8 cellular contexts compared by ENCODE assay signal in the genomic region with DNA sequence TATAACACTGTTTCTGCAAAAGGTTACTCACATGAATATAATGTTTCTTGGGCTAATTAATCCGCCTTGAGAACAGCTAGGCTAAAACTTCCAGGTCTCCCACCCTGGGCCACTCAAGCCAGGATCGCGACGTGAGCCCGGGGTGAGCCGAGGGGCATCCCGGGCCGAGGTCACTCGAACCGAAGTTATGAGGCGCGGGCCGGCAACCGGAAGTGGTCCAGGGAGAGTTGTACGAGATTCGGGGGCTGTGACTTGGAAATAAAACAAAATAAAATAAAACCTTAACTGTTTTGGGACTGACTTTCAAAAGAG. TPM values are rescaled to one million over a fixed set of nuclear protein-coding genes. Genes with fewer than 3 reads are reported as not detected.
DNase-seq lines count a peak whose midpoint lies in the region; ATAC-seq, FAIRE-seq and TF ChIP-seq lines count a peak whose summit lies in the region.

No MANE protein-coding gene starts in this region.

- TF ChIP-seq POLR2A in GM12878 (IDR thresholded peaks at IDR 0.05; ENCODE audit: low read depth, low read length) (no peak), lower leg skin (IDR thresholded peaks at IDR 0.05) (no peak), upper lobe of left lung (IDR thresholded peaks at IDR 0.05) (no peak)

- no peak for TF ChIP-seq CTCF in AG09309 (IDR thresholded peaks at IDR 0.05; ENCODE audit: control insufficient read depth, insufficient read depth, low read depth, low read length, missing control alignments)
- TF ChIP-seq CTCF in GM12878 (IDR thresholded peaks at IDR 0.05 in 2 of 3, conservative IDR thresholded peaks at IDR 0.05 in 1 of 3; ENCODE audit: control insufficient read depth in 2 of 3, extremely low read depth in 1 of 3, insufficient read depth in 1 of 3, low read depth in 3 of 3, low read length in 3 of 3), result no peak
- no peak for TF ChIP-seq CTCF in lower leg skin (IDR thresholded peaks at IDR 0.05)
- no peak for TF ChIP-seq CTCF in upper lobe of left lung (IDR thresholded peaks at IDR 0.05)
- TF ChIP-seq CTCF in GM10266 (IDR thresholded peaks at IDR 0.05; ENCODE audit: control insufficient read depth, insufficient read depth, low read depth, missing control alignments), result no peak

- no peaks in the 10 kb centered on the region for H4K20me1 ChIP-seq in GM12878 (ENCODE audit: control insufficient read depth, insufficient read depth)

- DNase-seq in AG09309 (ENCODE audit: low read depth) (no peak), GM12878 (ENCODE audit: low read depth, low spot score) (no peak), lower leg skin (ENCODE audit: low spot score in 2 of 2) (no peak), upper lobe of left lung (no peak), GM10266 (ENCODE audit: extremely low spot score) (no peak)
- no peak for DNase-seq in stimulated activated CD4-positive, alpha-beta T cell treated with anti-CD3 and anti-CD28 coated beads, Interleukin-2, amount 100 ng/mL, for 48 hours

- H3K27me3 ChIP-seq in GM12878 (replicated peaks in 1 of 2; ENCODE audit: control insufficient read depth in 2 of 2, insufficient read depth in 2 of 2, low read length in 1 of 2) (no peaks in the 10 kb centered on the region), upper lobe of left lung (no peaks in the 10 kb centered on the region)

- H3K27ac ChIP-seq in GM12878 (ENCODE audit: control insufficient read depth, insufficient read depth) (peak overlapping the region; percentile 84), upper lobe of left lung (peak overlapping the region; percentile 86 to 91 (median 88))

- H3K4me3 ChIP-seq in AG09309 (ENCODE audit: control insufficient read depth, low read depth, low read length), result peak overlapping the region; percentile 62
- H3K4me3 ChIP-seq in GM12878, result peak overlapping the region; percentile 72
- H3K4me3 ChIP-seq in lower leg skin (ENCODE audit: low read depth, poor library complexity, severe bottlenecking), result peak overlapping the region; percentile 40
- H3K4me3 ChIP-seq in upper lobe of left lung, result peak overlapping the region in 3 of 4 donors; percentile 60 to 67 (median 60)

- peaks cover 54% of the 10 kb centered on the region for H3K79me2 ChIP-seq in GM12878 (ENCODE audit: control insufficient read depth, insufficient read depth, low read length)

- TSS peak; percentile 73 for BruUV-seq in GM12878 (replicated peaks; lab: Mats Ljungman, UMichigan)

- peak overlapping the region; percentile 87 for H3K9ac ChIP-seq in GM12878 (ENCODE audit: control insufficient read depth, insufficient read depth, low read length)

- TF ChIP-seq RAD21 in GM12878 (IDR thresholded peaks at IDR 0.05; ENCODE audit: insufficient read depth, low read depth, low read length), result no peak

- intact Hi-C loops in GM12878 (cut with micrococcal nuclease; ENCODE audit: unreplicated experiment), result loop anchor here (5.0 kb wide), 2 partner anchors 43 to 147 kb away; a partner anchor contains a TSS
- intact Hi-C loops in lower leg skin (cut with DNase I; ENCODE audit: low total_unique reads), result no loop called here

- WGBS in GM12878 (ENCODE audit: insufficient coverage, insufficient replicate concordance, low lambda C conversion rate, missing lambda C conversion rate), result 51% methylated on average over 16 of the region's 16 CpGs
- WGBS in lower leg skin, 2 donors, result 0 to 43% methylated on average over 16 of the region's 16 CpGs
- 41% methylated on average over 16 of the region's 16 CpGs; no CpG with 5 or more reads in 1 of the 2 donors for WGBS in upper lobe of left lung, 2 donors

- SMC1A ChIA-PET in GM12878 (lab: Charles Lee; ENCODE audit: uncharacterized antibody, unreplicated experiment), result no interaction called here

- peak overlapping the region; percentile 55 for H2AFZ ChIP-seq in GM12878 (ENCODE audit: control insufficient read depth, low read depth, low read length)

- POLR2A ChIA-PET in GM12878 (lab: Charles Lee), result interaction anchor here (1.1 kb wide), 1 partner anchor 42 kb away, joined by 3 read pairs; no protein-coding TSS in a partner anchor

- no peaks in the 10 kb centered on the region for H3K9me3 ChIP-seq in GM12878 (replicated peaks; ENCODE audit: control insufficient read depth, insufficient read depth, low read length)
- no peaks in the 10 kb centered on the region for H3K9me3 ChIP-seq in upper lobe of left lung

- FAIRE-seq in GM12878 (lab: Jason Lieb, UNC), result no peak

- in situ Hi-C loops in GM12878 (cut with MboI), result no loop called here

- H3K36me3 ChIP-seq in GM12878 (ENCODE audit: control insufficient read depth in 2 of 2, insufficient read depth in 2 of 2, low read length in 1 of 2) (no peaks in the 10 kb centered on the region; a peak in 3 of 4 replicates), upper lobe of left lung (no peaks in the 10 kb centered on the region)

- 0 out of 2 replicates have a peak overlapping the region, but pooled peaks have one; percentile 25 for H3K4me2 ChIP-seq in GM12878 (ENCODE audit: control insufficient read depth, insufficient read depth)

- RAD21 ChIA-PET in GM12878 (lab: Charles Lee; ENCODE audit: unreplicated experiment), result interaction anchor here (1.4 kb wide), 1 partner anchor 147 kb away, joined by 3 read pairs; no protein-coding TSS in a partner anchor

- ATAC-seq in GM19463 (IDR thresholded peaks at IDR 0.05; ENCODE audit: unreplicated experiment) (peak; percentile 10), HG03520 (IDR thresholded peaks at IDR 0.05; ENCODE audit: unreplicated experiment) (peak; percentile 5), GM12878 (peak; percentile 43), upper lobe of left lung (ENCODE audit: low FRiP score in 2 of 2) (peak in 1 of 2 donors; percentile 38)

- H3K4me1 ChIP-seq in GM12878 (ENCODE audit: control insufficient read depth, insufficient read depth, low read length), result no peaks in the 10 kb centered on the region
- peaks cover 0 to 9% (median 5%) of the 10 kb centered on the region in 4 donors for H3K4me1 ChIP-seq in upper lobe of left lung

- CTCF ChIA-PET in GM12878 (lab: Yijun Ruan, JAX), result interaction anchor here (0.7 to 1.4 kb wide), 2 partner anchors 14 to 91 kb away, joined by 3 read pairs; no protein-coding TSS in a partner anchor

- no peak for TF ChIP-seq EP300 in GM12878 (IDR thresholded peaks at IDR 0.05; ENCODE audit: borderline replicate concordance in 1 of 2, control insufficient read depth in 1 of 2, low read depth in 2 of 2, low read length in 2 of 2)
- no peak for TF ChIP-seq EP300 in upper lobe of left lung (IDR thresholded peaks at IDR 0.05)

RNA-seq across cellular contexts. Expression of a gene that starts 0.3 kb away (rescaled TPM):
- 3.9 and 4.4 TPM in 2 replicates for total RNA-seq in GM12878 (2013; cell fraction: nucleolus; rRNA removed)
- total RNA-seq in GM12878 (2014; rRNA removed) (25.0 and 26.5 TPM in 2 replicates), GM12878 (2014; rRNA removed; fragmentation: Illumina TruSeq; extraction: Trizol) (14.0 and 15.6 TPM in 2 replicates), GM12878 (2021) (10.3 and 10.4 TPM in 2 replicates), lower leg skin (10 to 100 TPM; 17.8 to 22.2 (median 18.5) TPM), upper lobe of left lung (10 to 100 TPM in 2 of 6 donors, 1 to 10 TPM in 4; 4.4 to 14.9 (median 7.8) TPM)
- 11.5 TPM for polyA plus RNA-seq in GM12878 (2011; ENCODE audit: low read depth)
- polyA plus RNA-seq in GM12878 (2011; rRNA removed) (27.9 and 30.5 TPM in 2 replicates), GM12878 (2014; fragmentation: Illumina TruSeq; extraction: Trizol) (12.3 and 14.6 TPM in 2 replicates), GM12878 (2014; fragmentation: Nextera tagmentation; extraction: Ambion mirVana) (10 to 100 TPM in 1 of 2 experiments, 1 to 10 TPM in 1; 5.8 to 10.4 TPM), GM12878 (2014; rRNA removed) (33.7 and 36.4 TPM in 2 replicates), GM12878 (2016; fragmentation: Nextera tagmentation; extraction: Ambion mirVana) (10 to 100 TPM; 30.0 to 33.4 TPM)
- polyA plus RNA-seq in GM12878 (2011; cell fraction: cytosol; rRNA removed), result 31.7 and 33.4 TPM in 2 replicates
- 14.2 and 16.6 TPM in 2 replicates for polyA plus RNA-seq in GM12878 (2011; cell fraction: nucleus; rRNA removed)
- 12.7 and 15.9 TPM in 2 replicates for polyA plus RNA-seq in GM12878 (2012)
- polyA minus RNA-seq in GM12878 (2011; rRNA and poly(A)+ RNA removed), result 9.4 TPM in 2 replicates
- polyA minus RNA-seq in GM12878 (2011; cell fraction: cytosol; rRNA and poly(A)+ RNA removed), result 2.5 and 3.0 TPM in 2 replicates
- polyA minus RNA-seq in GM12878 (2011; cell fraction: nucleus; rRNA and poly(A)+ RNA removed), result 0.77 and 2.1 TPM in 2 replicates

RNA-seq across cellular contexts. Expression of a gene that starts 0.3 kb away (rescaled TPM):
- total RNA-seq in GM12878 (2013; cell fraction: nucleolus; rRNA removed), result 9.2 TPM in 2 replicates
- total RNA-seq in GM12878 (2014; rRNA removed) (31.6 and 34.3 TPM in 2 replicates), GM12878 (2014; rRNA removed; fragmentation: Illumina TruSeq; extraction: Trizol) (20.6 and 25.6 TPM in 2 replicates), GM12878 (2021) (29.8 and 43.2 TPM in 2 replicates), lower leg skin (1 to 10 TPM; 1.0 to 1.6 (median 1.3) TPM), upper lobe of left lung (10 to 100 TPM in 2 of 6 donors, 1 to 10 TPM in 4; 3.4 to 12.3 (median 8.0) TPM)
- polyA plus RNA-seq in GM12878 (2011; ENCODE audit: low read depth), result 19.5 TPM
- polyA plus RNA-seq in GM12878 (2011; rRNA removed) (32.8 and 115 TPM in 2 replicates), GM12878 (2014; fragmentation: Illumina TruSeq; extraction: Trizol) (25.7 and 48.3 TPM in 2 replicates), GM12878 (2014; fragmentation: Nextera tagmentation; extraction: Ambion mirVana) (10 to 100 TPM; 30.2 to 52.9 TPM), GM12878 (2014; rRNA removed) (15.8 and 16.6 TPM in 2 replicates), GM12878 (2016; fragmentation: Nextera tagmentation; extraction: Ambion mirVana) (10 to 100 TPM; 56.5 to 74.0 TPM)
- 2.2 and 3.1 TPM in 2 replicates for polyA plus RNA-seq in GM12878 (2011; cell fraction: cytosol; rRNA removed)
- 18.3 and 27.0 TPM in 2 replicates for polyA plus RNA-seq in GM12878 (2011; cell fraction: nucleus; rRNA removed)
- polyA plus RNA-seq in GM12878 (2012), result 37.1 and 39.6 TPM in 2 replicates
- 9.0 and 10.4 TPM in 2 replicates for polyA minus RNA-seq in GM12878 (2011; rRNA and poly(A)+ RNA removed)
- 6.0 and 7.1 TPM in 2 replicates for polyA minus RNA-seq in GM12878 (2011; cell fraction: cytosol; rRNA and poly(A)+ RNA removed)
- 6.6 and 8.8 TPM in 2 replicates for polyA minus RNA-seq in GM12878 (2011; cell fraction: nucleus; rRNA and poly(A)+ RNA removed)

RNA-seq across cellular contexts. Expression of a gene that starts 0.7 kb away (rescaled TPM):
- 25.7 and 26.0 TPM in 2 replicates for total RNA-seq in GM12878 (2013; cell fraction: nucleolus; rRNA removed)
- 15.5 and 16.9 TPM in 2 replicates for total RNA-seq in GM12878 (2014; rRNA removed)
- 29.1 and 29.9 TPM in 2 replicates for total RNA-seq in GM12878 (2014; rRNA removed; fragmentation: Illumina TruSeq; extraction: Trizol)
- total RNA-seq in GM12878 (2021), result 25.7 and 30.7 TPM in 2 replicates
- 13.1 TPM for polyA plus RNA-seq in GM12878 (2011; ENCODE audit: low read depth)
- polyA plus RNA-seq in GM12878 (2011; rRNA removed), result 43.0 and 50.7 TPM in 2 replicates
- 27.1 and 28.8 TPM in 2 replicates for polyA plus RNA-seq in GM12878 (2011; cell fraction: cytosol; rRNA removed)
- 18.0 TPM in 2 replicates for polyA plus RNA-seq in GM12878 (2011; cell fraction: nucleus; rRNA removed)
- polyA plus RNA-seq in GM12878 (2012), result 17.9 and 19.8 TPM in 2 replicates
- 41.1 and 50.1 TPM in 2 replicates for polyA plus RNA-seq in GM12878 (2014; fragmentation: Illumina TruSeq; extraction: Trizol)
- 10 to 100 TPM; 29.5 to 40.6 TPM for polyA plus RNA-seq in GM12878 (2014; fragmentation: Nextera tagmentation; extraction: Ambion mirVana)
- polyA plus RNA-seq in GM12878 (2014; rRNA removed), result 20.5 and 21.9 TPM in 2 replicates
- 10 to 100 TPM; 53.0 to 57.5 TPM for polyA plus RNA-seq in GM12878 (2016; fragmentation: Nextera tagmentation; extraction: Ambion mirVana)
- 34.4 and 52.9 TPM in 2 replicates for polyA minus RNA-seq in GM12878 (2011; rRNA and poly(A)+ RNA removed)
- 11.9 and 15.4 TPM in 2 replicates for polyA minus RNA-seq in GM12878 (2011; cell fraction: cytosol; rRNA and poly(A)+ RNA removed)
- polyA minus RNA-seq in GM12878 (2011; cell fraction: nucleus; rRNA and poly(A)+ RNA removed), result 15.1 and 27.1 TPM in 2 replicates
- total RNA-seq in lower leg skin, result 10 to 100 TPM in 3 of 4 donors, 1 to 10 TPM in 1; 8.2 to 14.1 (median 11.6) TPM
- total RNA-seq in upper lobe of left lung, result 10 to 100 TPM; 11.6 to 21.0 (median 16.1) TPM

RNA-seq across cellular contexts. Expression of a gene that starts 44.0 kb away (rescaled TPM):
- total RNA-seq in GM12878 (2013; cell fraction: nucleolus; rRNA removed), result 18.8 and 21.1 TPM in 2 replicates
- total RNA-seq in GM12878 (2014; rRNA removed) (70.5 and 89.0 TPM in 2 replicates), GM12878 (2014; rRNA removed; fragmentation: Illumina TruSeq; extraction: Trizol) (116 and 118 TPM in 2 replicates), GM12878 (2021) (105 and 106 TPM in 2 replicates), lower leg skin (10 to 100 TPM; 21.1 to 35.8 (median 27.3) TPM), upper lobe of left lung (10 to 100 TPM; 18.3 to 93.9 (median 50.2) TPM)
- polyA plus RNA-seq in GM12878 (2011; ENCODE audit: low read depth), result 60.2 TPM
- polyA plus RNA-seq in GM12878 (2011; rRNA removed) (353 and 397 TPM in 2 replicates), GM12878 (2014; fragmentation: Illumina TruSeq; extraction: Trizol) (175 and 235 TPM in 2 replicates), GM12878 (2014; fragmentation: Nextera tagmentation; extraction: Ambion mirVana) (100 to 1,000 TPM; 232 to 285 TPM), GM12878 (2014; rRNA removed) (114 and 115 TPM in 2 replicates), GM12878 (2016; fragmentation: Nextera tagmentation; extraction: Ambion mirVana) (100 to 1,000 TPM; 165 to 166 TPM)
- polyA plus RNA-seq in GM12878 (2011; cell fraction: cytosol; rRNA removed), result 234 and 319 TPM in 2 replicates
- polyA plus RNA-seq in GM12878 (2011; cell fraction: nucleus; rRNA removed), result 98.3 and 154 TPM in 2 replicates
- polyA plus RNA-seq in GM12878 (2012), result 68.1 and 85.7 TPM in 2 replicates
- polyA minus RNA-seq in GM12878 (2011; rRNA and poly(A)+ RNA removed), result 93.4 and 98.9 TPM in 2 replicates
- polyA minus RNA-seq in GM12878 (2011; cell fraction: cytosol; rRNA and poly(A)+ RNA removed), result 14.0 and 20.4 TPM in 2 replicates
- 19.3 and 23.0 TPM in 2 replicates for polyA minus RNA-seq in GM12878 (2011; cell fraction: nucleus; rRNA and poly(A)+ RNA removed)

RNA-seq across cellular contexts. Expression of a gene that starts 48.1 kb away (rescaled TPM):
- 5.2 and 5.9 TPM in 2 replicates for total RNA-seq in GM12878 (2013; cell fraction: nucleolus; rRNA removed)
- 5.1 and 5.3 TPM in 2 replicates for total RNA-seq in GM12878 (2014; rRNA removed)
- 3.8 and 4.8 TPM in 2 replicates for total RNA-seq in GM12878 (2014; rRNA removed; fragmentation: Illumina TruSeq; extraction: Trizol)
- 4.5 and 5.0 TPM in 2 replicates for total RNA-seq in GM12878 (2021)
- 2.8 TPM for polyA plus RNA-seq in GM12878 (2011; ENCODE audit: low read depth)
- 8.1 and 11.9 TPM in 2 replicates for polyA plus RNA-seq in GM12878 (2011; rRNA removed)
- 5.7 and 6.6 TPM in 2 replicates for polyA plus RNA-seq in GM12878 (2011; cell fraction: cytosol; rRNA removed)
- polyA plus RNA-seq in GM12878 (2011; cell fraction: nucleus; rRNA removed), result 2.8 and 4.1 TPM in 2 replicates
- polyA plus RNA-seq in GM12878 (2012), result 3.9 and 5.7 TPM in 2 replicates
- 6.4 and 7.4 TPM in 2 replicates for polyA plus RNA-seq in GM12878 (2014; fragmentation: Illumina TruSeq; extraction: Trizol)
- 1 to 10 TPM; 3.0 to 3.7 TPM for polyA plus RNA-seq in GM12878 (2014; fragmentation: Nextera tagmentation; extraction: Ambion mirVana)
- polyA plus RNA-seq in GM12878 (2014; rRNA removed), result 4.1 and 4.9 TPM in 2 replicates
- polyA plus RNA-seq in GM12878 (2016; fragmentation: Nextera tagmentation; extraction: Ambion mirVana), result 1 to 10 TPM; 6.1 to 7.1 TPM
- polyA minus RNA-seq in GM12878 (2011; rRNA and poly(A)+ RNA removed), result 6.6 and 7.1 TPM in 2 replicates
- polyA minus RNA-seq in GM12878 (2011; cell fraction: cytosol; rRNA and poly(A)+ RNA removed), result 1.3 and 1.8 TPM in 2 replicates
- polyA minus RNA-seq in GM12878 (2011; cell fraction: nucleus; rRNA and poly(A)+ RNA removed), result 2.4 and 2.5 TPM in 2 replicates
- 1 to 10 TPM; 2.0 to 7.3 (median 7.0) TPM for total RNA-seq in lower leg skin
- total RNA-seq in upper lobe of left lung, result 10 to 100 TPM in 5 of 6 donors, 1 to 10 TPM in 1; 4.3 to 47.1 (median 21.7) TPM
